In the genomic region with DNA sequence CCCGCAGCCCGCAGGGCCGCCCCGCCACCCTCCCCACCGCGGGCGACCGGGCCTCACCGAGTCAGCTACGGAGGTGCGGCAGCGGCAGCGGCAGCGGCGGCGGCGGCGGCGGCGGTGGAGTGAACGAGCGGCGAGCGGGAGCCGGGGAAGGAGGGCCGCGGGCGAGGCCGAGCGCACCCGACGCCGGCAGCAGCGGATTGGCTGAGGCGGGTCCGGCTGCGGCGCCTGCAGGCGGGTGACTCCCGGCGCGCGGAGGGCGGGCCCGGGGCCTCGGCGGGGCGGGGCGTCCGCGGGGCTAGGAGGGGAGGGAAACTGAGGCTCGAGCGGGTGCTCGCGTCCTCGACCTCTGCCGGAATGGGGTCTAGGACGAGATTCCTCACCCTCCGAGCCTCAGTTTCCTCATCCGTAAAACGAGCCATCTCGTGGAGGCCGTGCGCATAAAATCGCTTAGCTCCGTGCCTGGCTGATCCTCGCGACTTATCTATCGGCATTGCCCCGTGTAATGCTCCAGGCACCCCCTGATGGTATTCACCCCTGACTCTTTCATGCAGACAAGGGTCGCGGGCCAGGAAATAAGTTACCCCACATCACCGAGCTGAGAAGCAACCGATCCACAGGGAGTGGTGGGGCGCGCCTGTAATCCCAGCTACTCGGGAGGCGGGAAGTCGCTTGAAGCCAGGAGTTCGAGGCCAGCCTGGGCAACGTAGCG, we compare ENCODE assay signal across 8 cellular contexts. TPM values are rescaled to one million over a fixed set of nuclear protein-coding genes. Genes with fewer than 3 reads are reported as not detected.
DNase-seq lines count a peak whose midpoint lies in the region; ATAC-seq lines count a peak whose summit lies in the region.

A gene (minus strand): TSS at position 199 of the 709 bp plus-strand sequence. CDS start 26,442 bp downstream, outside the sequence.

- no peaks in the 10 kb centered on the region for H3K9me3 Mint-ChIP-seq in naive B cell

- H3K27me3 Mint-ChIP-seq in naive B cell, result no peaks in the 10 kb centered on the region

- ATAC-seq in HG03280 (IDR thresholded peaks at IDR 0.05; ENCODE audit: unreplicated experiment) (peak; percentile 42), naive B cell (ENCODE audit: low read depth in 2 of 2) (peak; percentile 30 to 34), GM18907 (IDR thresholded peaks at IDR 0.05; ENCODE audit: unreplicated experiment) (no peak)

- DNase-seq in ELF-1 (ENCODE audit: low read depth, low spot score) (peak; percentile 53), OCI-M1 (lab: John Stamatoyannopoulos, UW) (peak; percentile 97), fibroblast of gingiva (ENCODE audit: low read depth) (peak; percentile 71), naive B cell (peak; percentile 66), stromal cell of bone marrow (ENCODE audit: low read depth) (peak; percentile 61)
- peak; percentile 40 to 65 for DNase-seq in activated T-helper 1 cell treated with anti-CD3 and anti-CD28 coated beads, Interleukin-2, amount 50 U/mL, for 16 hours (ENCODE audit: low read depth in 1 of 2, low spot score in 1 of 2)

- H3K4me3 Mint-ChIP-seq in naive B cell, result peak within 1 kb of the TSS; percentile 86 to 100 (median 99)

- peaks cover 24 to 50% (median 49%) of the 10 kb centered on the region in 3 donors for H3K4me1 Mint-ChIP-seq in naive B cell

- H3K36me3 Mint-ChIP-seq in naive B cell, result no peaks in the 10 kb centered on the region

- H3K27ac Mint-ChIP-seq in naive B cell, result peak within 1 kb of the TSS; percentile 76 to 93 (median 85)

RNA-seq across cellular contexts. Expression of the gene that starts here (rescaled TPM):
- polyA plus RNA-seq in naive B cell (ENCODE audit: low read depth in 6 of 6), result 10 to 100 TPM in 1 of 6 donors, 1 to 10 TPM in 4, under 1 TPM in 1; 0.73 to 13.9 (median 3.2) TPM
